Comparison of ENCODE assay signal across 15 cellular contexts in genomic region chr10:65949543-65949942, GRCh38.
DNase-seq lines count a peak whose midpoint lies in the region; TF ChIP-seq lines count a peak whose summit lies in the region.
"Had no signal": no experiment of that assay in that cellular context is flagged by ENCODE, and none has a peak within 500 bp of the region (broad histone marks: within the 10 kb centered on the region; RNA-seq: fewer than 3 reads in every experiment).

No MANE protein-coding gene starts in this region.

- H4K20me1 ChIP-seq in Karpas-422 (ENCODE audit: insufficient read depth, low read depth, low read length) (no peaks in the 10 kb centered on the region), hepatocyte (ENCODE audit: insufficient read depth, poor library complexity, severe bottlenecking) (no peaks in the 10 kb centered on the region)
- H4K20me1 ChIP-seq: BLaER1 had no signal

- peak; percentile 19 for DNase-seq in NCI-H748 (lab: John Stamatoyannopoulos, UW; ENCODE audit: unreplicated experiment)
- no peak for DNase-seq in NCI-H748 treated with DMSO at 0.1 percent for 48 hours (lab: John Stamatoyannopoulos, UW)
- DNase-seq in Karpas-422, result peak; percentile 59
- DNase-seq in hepatocyte (ENCODE audit: low spot score), result no peak
- no peak for DNase-seq in globus pallidus (ENCODE audit: low spot score)
- DNase-seq in retina, result no peak
- no peak for DNase-seq in activated effector memory CD4-positive, alpha-beta T cell treated with anti-CD3 and anti-CD28 coated beads, Interleukin-2, amount 50 U/mL, for 16 hours
- DNase-seq: 8988T; AML-193; Caco-2; CD8-positive, alpha-beta memory T cell; DMS79; GOT3; H9 had no signal

- H3K4me2 ChIP-seq in Karpas-422 (ENCODE audit: low read depth, low read length, poor library complexity, severe bottlenecking) (peak overlapping the region; percentile 24), hepatocyte (no peak overlapping the region)
- H3K4me2 ChIP-seq: BLaER1 had no signal

- H3K9me2 ChIP-seq in Karpas-422 (replicated peaks; ENCODE audit: insufficient read depth, low read length) (no peaks in the 10 kb centered on the region), hepatocyte (replicated peaks; ENCODE audit: insufficient read depth) (no peaks in the 10 kb centered on the region)

- H3K4me3 ChIP-seq in Karpas-422 (ENCODE audit: low read length) (no peak overlapping the region), hepatocyte (no peak overlapping the region)
- H3K4me3 ChIP-seq: BLaER1 had no signal

- no peaks in the 10 kb centered on the region for H3K36me3 ChIP-seq in Karpas-422 (ENCODE audit: insufficient read depth, low read length)
- no peaks in the 10 kb centered on the region for H3K36me3 ChIP-seq in hepatocyte (replicated peaks; ENCODE audit: insufficient read depth, low read depth)
- H3K36me3 ChIP-seq: BLaER1 had no signal

- H3K79me2 ChIP-seq in Karpas-422 (ENCODE audit: low read length), result no peaks in the 10 kb centered on the region
- H3K79me2 ChIP-seq in hepatocyte, result no peaks in the 10 kb centered on the region

- H2AFZ ChIP-seq in Karpas-422 (ENCODE audit: low read length), result peak overlapping the region; percentile 52
- H2AFZ ChIP-seq in hepatocyte, result no peak overlapping the region

- no peak for TF ChIP-seq CTCF in hepatocyte (IDR thresholded peaks at IDR 0.05; ENCODE audit: poor library complexity)

- H3K27me3 ChIP-seq in Karpas-422 (ENCODE audit: low read length) (no peaks in the 10 kb centered on the region), hepatocyte (no peaks in the 10 kb centered on the region)
- H3K27me3 ChIP-seq: BLaER1 had no signal

- H3K27ac ChIP-seq in Karpas-422 (ENCODE audit: low read length) (peak overlapping the region; percentile 59; the same call in 1 of the 2 replicates), hepatocyte (peak overlapping the region; percentile 22)
- H3K27ac ChIP-seq: BLaER1 had no signal

- 59% methylated on average over 2 of the region's 2 CpGs for WGBS in hepatocyte (ENCODE audit: low lambda C conversion rate, missing lambda C conversion rate)

- H3K9me3 ChIP-seq in Karpas-422 (ENCODE audit: low read length) (no peaks in the 10 kb centered on the region), hepatocyte (ENCODE audit: low read depth) (no peaks in the 10 kb centered on the region)
- H3K9me3 ChIP-seq: BLaER1 had no signal

- H3K4me1 ChIP-seq in Karpas-422 (ENCODE audit: low read length) (peaks cover 37% of the 10 kb centered on the region), hepatocyte (ENCODE audit: insufficient read depth) (no peaks in the 10 kb centered on the region)
- H3K4me1 ChIP-seq: BLaER1 had no signal

- no peak overlapping the region for H3K9ac ChIP-seq in Karpas-422 (ENCODE audit: low read length)
- H3K9ac ChIP-seq: BLaER1 had no signal

Comparison
In these comparisons a context has a peak if more than half of its experiments do, and no peak if none do; other contexts are left out.
1. DNase-seq: peak in NCI-H748 (single experiment) and Karpas-422 (single experiment); none in NCI-H748 treated with DMSO at 0.1 percent for 48 hours (single experiment), hepatocyte (single experiment), globus pallidus (single experiment), retina (single experiment) and activated effector memory CD4-positive, alpha-beta T cell treated with anti-CD3 and anti-CD28 coated beads, Interleukin-2, amount 50 U/mL, for 16 hours (single experiment).